8 cellular contexts compared by ENCODE assay signal in genomic region chr2:50902365-50902764, GRCh38.
"Had no signal": no experiment of that assay in that cellular context is flagged by ENCODE, and none has a peak within 500 bp of the region (broad histone marks: within the 10 kb centered on the region; RNA-seq: fewer than 3 reads in every experiment).

No MANE protein-coding gene starts in this region.

- H3K9me3 ChIP-seq: HAP-1 had no signal

- H3K9ac ChIP-seq: GM23248 had no signal

- DNase-seq: GM23248, GOT3, H7, HFFc6 had no signal

- ATAC-seq: HCT116, HepG2 had no signal

- H3K4me3 ChIP-seq: GM23248, HAP-1 had no signal

- FAIRE-seq: HepG2 had no signal

- H3K36me3 ChIP-seq: HAP-1 had no signal

- H3K27ac ChIP-seq: GM23248, HL-60 had no signal
